ENCODE assay signal across 8 cellular contexts in genomic region chr1:88302843-88303486, GRCh38.
DNase-seq lines count a peak whose midpoint lies in the region; ATAC-seq, FAIRE-seq and TF ChIP-seq lines count a peak whose summit lies in the region.

No MANE protein-coding gene starts in this region.

- BruUV-seq in PC-9 (replicated peaks; lab: Mats Ljungman, UMichigan): no TSS peak

- no peak overlapping the region for H3K27ac Mint-ChIP-seq in T-helper 2 cell treated with Interferon-gamma antibody and Interleukin-4, amounts not matched to agents 5 μg/mL and 100 μg/mL, for 36 hours

- no peaks in the 10 kb centered on the region; the same call in 1 of the 2 replicates for H3K9me2 ChIP-seq in PC-9 (ENCODE audit: insufficient read depth)

- DNase-seq in NCI-H1694 (lab: John Stamatoyannopoulos, UW) (peak; percentile 12), NCI-H1694 treated with DMSO at 0.1 percent for 48 hours (lab: John Stamatoyannopoulos, UW) (no peak), PC-9 (peak in 1 of 2 experiments; percentile 10), foreskin keratinocyte (peak in 1 of 2 donors; percentile 7), small intestine (peak; percentile 30), GM19240 (ENCODE audit: insufficient read length, low spot score) (no peak), A172 (ENCODE audit: low spot score) (no peak)
- DNase-seq in T-helper 2 cell treated with Interferon-gamma antibody and Interleukin-4, amounts not matched to agents 5 μg/mL and 100 μg/mL, for 36 hours (ENCODE audit: low spot score): no peak

- H3K4me3 ChIP-seq in PC-9: no peak overlapping the region
- H3K4me3 ChIP-seq in small intestine (ENCODE audit: low read depth in 1 of 2, low read length in 2 of 2): no peak overlapping the region

- H3K4me3 Mint-ChIP-seq in T-helper 2 cell treated with Interferon-gamma antibody and Interleukin-4, amounts not matched to agents 5 μg/mL and 100 μg/mL, for 36 hours: no peak overlapping the region

- H3K79me2 ChIP-seq in PC-9 (ENCODE audit: low read depth): no peaks in the 10 kb centered on the region

- H3K4me1 ChIP-seq in PC-9 (replicated peaks; ENCODE audit: insufficient read depth) (no peaks in the 10 kb centered on the region), foreskin keratinocyte (no peaks in the 10 kb centered on the region), small intestine (ENCODE audit: control insufficient read depth in 2 of 2, insufficient read depth in 1 of 2, low read depth in 1 of 2, low read length in 1 of 2) (no peaks in the 10 kb centered on the region)

- H3K27ac ChIP-seq in PC-9 (no peak overlapping the region), foreskin keratinocyte (no peak overlapping the region), small intestine (ENCODE audit: low read depth in 1 of 2, low read length in 1 of 2) (no peak overlapping the region)

- H3K27me3 ChIP-seq in PC-9 (ENCODE audit: insufficient read depth, low read depth) (no peaks in the 10 kb centered on the region), foreskin keratinocyte (peaks cover 6% of the 10 kb centered on the region), small intestine (ENCODE audit: control insufficient read depth in 2 of 2, insufficient read depth in 2 of 2, low read length in 2 of 2) (no peaks in the 10 kb centered on the region)

- CTCF ChIA-PET in PC-9 (lab: Charles Lee): no interaction called here

- intact Hi-C loops in PC-9 (cut with micrococcal nuclease; ENCODE audit: unreplicated experiment): loop anchor here (1.0 to 10.0 kb wide), 5 partner anchors 123 to 1010 kb away; no protein-coding TSS in a partner anchor

- TF ChIP-seq CTCF in PC-9 (conservative IDR thresholded peaks at IDR 0.05) (peak; percentile 77), foreskin keratinocyte (conservative IDR thresholded peaks at IDR 0.05) (peak; percentile 70)

- no peaks in the 10 kb centered on the region for H3K27me3 Mint-ChIP-seq in T-helper 2 cell treated with Interferon-gamma antibody and Interleukin-4, amounts not matched to agents 5 μg/mL and 100 μg/mL, for 36 hours (ENCODE audit: low read depth)

- no peak for FAIRE-seq in small intestine (lab: Jason Lieb, UNC)

- no peaks in the 10 kb centered on the region for H3K4me1 Mint-ChIP-seq in T-helper 2 cell treated with Interferon-gamma antibody and Interleukin-4, amounts not matched to agents 5 μg/mL and 100 μg/mL, for 36 hours (ENCODE audit: low read depth)

- no peaks in the 10 kb centered on the region for H4K20me1 ChIP-seq in PC-9 (ENCODE audit: insufficient read depth)

- no peaks in the 10 kb centered on the region for H3K36me3 Mint-ChIP-seq in T-helper 2 cell treated with Interferon-gamma antibody and Interleukin-4, amounts not matched to agents 5 μg/mL and 100 μg/mL, for 36 hours (ENCODE audit: low read depth)

- H3F3A ChIP-seq in PC-9 (ENCODE audit: insufficient read depth, low read depth): no peaks in the 10 kb centered on the region

- no peak overlapping the region for H2AFZ ChIP-seq in PC-9

- H3K4me2 ChIP-seq in PC-9: no peak overlapping the region

- 24 to 30% (median 25%) methylated on average over 4 of the region's 4 CpGs for WGBS in small intestine, 3 donors

- peak; percentile 47 for ATAC-seq in foreskin keratinocyte

- POLR2A ChIA-PET in PC-9 (lab: Charles Lee; ENCODE audit: unreplicated experiment): no interaction called here

- H3K9me3 ChIP-seq in PC-9 (ENCODE audit: insufficient read depth, low read depth): no peaks in the 10 kb centered on the region
- H3K9me3 ChIP-seq in small intestine (ENCODE audit: control insufficient read depth, low read depth): no peaks in the 10 kb centered on the region

- H3K9me3 Mint-ChIP-seq in T-helper 2 cell treated with Interferon-gamma antibody and Interleukin-4, amounts not matched to agents 5 μg/mL and 100 μg/mL, for 36 hours: no peaks in the 10 kb centered on the region

- H3K36me3 ChIP-seq in PC-9 (ENCODE audit: low read depth) (no peaks in the 10 kb centered on the region), small intestine (ENCODE audit: control insufficient read depth in 2 of 2, insufficient read depth in 2 of 2, low read length in 2 of 2) (no peaks in the 10 kb centered on the region)

Comparison
In these comparisons a context has a peak if more than half of its experiments do, and no peak if none do; other contexts are left out.
1. DNase-seq: peak in NCI-H1694 (single experiment) and small intestine (single experiment); none in NCI-H1694 treated with DMSO at 0.1 percent for 48 hours (single experiment), T-helper 2 cell treated with Interferon-gamma antibody and Interleukin-4, amounts not matched to agents 5 μg/mL and 100 μg/mL, for 36 hours (single experiment), GM19240 (single experiment) and A172 (single experiment).